ENCODE assay signal across 28 cellular contexts in genomic region chr5:133220851-133221674, GRCh38.
DNase-seq lines count a peak whose midpoint lies in the region; ATAC-seq and TF ChIP-seq lines count a peak whose summit lies in the region.
"Had no signal": no experiment of that assay in that cellular context is flagged by ENCODE, and none has a peak within 500 bp of the region (broad histone marks: within the 10 kb centered on the region; RNA-seq: fewer than 3 reads in every experiment).

No MANE protein-coding gene starts in this region.

- peaks cover 16% of the 10 kb centered on the region for H3K4me1 Mint-ChIP-seq in type B pancreatic cell (ENCODE audit: unreplicated experiment)
- no peaks in the 10 kb centered on the region for H3K4me1 Mint-ChIP-seq in activated CD8-positive, alpha-beta memory T cell treated with anti-CD3 and anti-CD28 coated beads, Interleukin-2, amount 10 ng/mL, durations not matched to agents 7 days and 5 days
- H3K4me1 Mint-ChIP-seq: activated T-helper 17 cell treated with anti-CD3 and anti-CD28 coated beads, Interleukin-2, amount 50 U/mL, for 72 hours; CD4-positive, CD25-positive, alpha-beta regulatory T cell; naive B cell; stimulated activated effector memory CD8-positive, alpha-beta T cell treated with anti-CD3 and anti-CD28 coated beads, Interleukin-12 subunit alpha, Interleukin-12 subunit beta, amount 100 ng/mL, for 72 hours had no signal

- no peak overlapping the region for H3K4me3 Mint-ChIP-seq in type B pancreatic cell
- no peak overlapping the region for H3K4me3 Mint-ChIP-seq in activated CD8-positive, alpha-beta memory T cell treated with anti-CD3 and anti-CD28 coated beads, Interleukin-2, amount 10 ng/mL, durations not matched to agents 7 days and 5 days
- H3K4me3 Mint-ChIP-seq: activated naive CD8-positive, alpha-beta T cell; activated T-helper 17 cell treated with anti-CD3 and anti-CD28 coated beads, Interleukin-2, amount 50 U/mL, for 72 hours; CD4-positive, CD25-positive, alpha-beta regulatory T cell; naive B cell; stimulated activated effector memory CD8-positive, alpha-beta T cell treated with anti-CD3 and anti-CD28 coated beads, Interleukin-12 subunit alpha, Interleukin-12 subunit beta, amount 100 ng/mL, for 72 hours; T-helper 2 cell treated with Interferon-gamma antibody and Interleukin-4, amounts not matched to agents 5 μg/mL and 100 μg/mL, for 36 hours had no signal

- CTCF ChIA-PET in activated CD8-positive, alpha-beta memory T cell treated with anti-CD3 and anti-CD28 coated beads, Interleukin-2, amount 10 ng/mL, durations not matched to agents 7 days and 5 days (lab: Charles Lee) = no interaction called here

- H3K9me3 Mint-ChIP-seq in type B pancreatic cell = no peaks in the 10 kb centered on the region
- no peaks in the 10 kb centered on the region for H3K9me3 Mint-ChIP-seq in activated CD8-positive, alpha-beta memory T cell treated with anti-CD3 and anti-CD28 coated beads, Interleukin-2, amount 10 ng/mL, durations not matched to agents 7 days and 5 days (ENCODE audit: low read depth)
- H3K9me3 Mint-ChIP-seq: activated T-helper 17 cell treated with anti-CD3 and anti-CD28 coated beads, Interleukin-2, amount 50 U/mL, for 72 hours; naive B cell; stimulated activated effector memory CD8-positive, alpha-beta T cell treated with anti-CD3 and anti-CD28 coated beads, Interleukin-12 subunit alpha, Interleukin-12 subunit beta, amount 100 ng/mL, for 72 hours; T-helper 2 cell treated with Interferon-gamma antibody and Interleukin-4, amounts not matched to agents 5 μg/mL and 100 μg/mL, for 36 hours had no signal

- peak; percentile 30 for DNase-seq in HCEC 1CT
- peak; percentile 64 for DNase-seq in coronary artery (ENCODE audit: low spot score)
- peak; percentile 62 for DNase-seq in iris pigment epithelial cell (ENCODE audit: low read depth)
- peak; percentile 53 for DNase-seq in type B pancreatic cell (ENCODE audit: extremely low spot score, unreplicated experiment)
- no peak for DNase-seq in activated CD8-positive, alpha-beta memory T cell treated with anti-CD3 and anti-CD28 coated beads, Interleukin-2, amount 10 ng/mL, durations not matched to agents 7 days and 5 days
- no peak for DNase-seq in SJCRH30
- DNase-seq in stimulated activated CD4-positive, alpha-beta T cell treated with anti-CD3 and anti-CD28 coated beads, Interleukin-2, amount 100 ng/mL, for 48 hours = no peak
- DNase-seq in activated CD4-positive, alpha-beta T cell treated with anti-CD3 and anti-CD28 coated beads for 4 hours = no peak
- DNase-seq: activated CD4-positive, alpha-beta T cell treated with anti-CD3 and anti-CD28 coated beads, Interleukin-2, amount 50 U/mL, for 4 hours; activated CD8-positive, alpha-beta memory T cell treated with anti-CD3 and anti-CD28 coated beads, Interleukin-2, amount 50 U/mL, for 48 hours; CD4-positive, CD25-positive, alpha-beta regulatory T cell; DMS 273 treated with DMSO at 0.1 percent for 48 hours; GM23248; left colon; naive B cell; NCI-H1436 treated with DMSO at 0.1 percent for 48 hours; NCI-H2107; NCI-H446 treated with DMSO at 0.1 percent for 48 hours; occipital lobe; stimulated activated CD4-positive, alpha-beta T cell treated with anti-CD3 and anti-CD28 coated beads, Interleukin-2, amount 100 ng/mL, for 24 hours; WERI-Rb-1 had no signal

- H3K27ac ChIP-seq in coronary artery (no peak overlapping the region), SJCRH30 (no peak overlapping the region)
- H3K27ac ChIP-seq: ascending aorta, GM23248, KMS-11, WERI-Rb-1 had no signal

- no peak for TF ChIP-seq CTCF in coronary artery (IDR thresholded peaks at IDR 0.05)
- no peak for TF ChIP-seq CTCF in type B pancreatic cell (conservative IDR thresholded peaks at IDR 0.05)

- no peak for ATAC-seq in activated CD8-positive, alpha-beta memory T cell treated with anti-CD3 and anti-CD28 coated beads, Interleukin-2, amount 10 ng/mL, durations not matched to agents 7 days and 5 days
- ATAC-seq: activated T-helper 17 cell treated with anti-CD3 and anti-CD28 coated beads, Interleukin-2, amount 50 U/mL, for 72 hours; left colon; stimulated activated effector memory CD8-positive, alpha-beta T cell treated with anti-CD3 and anti-CD28 coated beads, Interleukin-12 subunit alpha, Interleukin-12 subunit beta, amount 100 ng/mL, for 72 hours had no signal

- no peaks in the 10 kb centered on the region for H3K4me1 ChIP-seq in SJCRH30
- H3K4me1 ChIP-seq: ascending aorta had no signal

- no peaks in the 10 kb centered on the region for H3K9me3 ChIP-seq in SJCRH30 (replicated peaks)
- H3K9me3 ChIP-seq: ascending aorta had no signal

- no peak overlapping the region for H3K4me3 ChIP-seq in coronary artery
- H3K4me3 ChIP-seq in SJCRH30 = no peak overlapping the region
- H3K4me3 ChIP-seq: ascending aorta, GM23248, smooth muscle cell had no signal

- peaks cover 3% of the 10 kb centered on the region for H3K36me3 Mint-ChIP-seq in type B pancreatic cell
- no peaks in the 10 kb centered on the region for H3K36me3 Mint-ChIP-seq in activated CD8-positive, alpha-beta memory T cell treated with anti-CD3 and anti-CD28 coated beads, Interleukin-2, amount 10 ng/mL, durations not matched to agents 7 days and 5 days
- H3K36me3 Mint-ChIP-seq: CD4-positive, CD25-positive, alpha-beta regulatory T cell; naive B cell; stimulated activated effector memory CD8-positive, alpha-beta T cell treated with anti-CD3 and anti-CD28 coated beads, Interleukin-12 subunit alpha, Interleukin-12 subunit beta, amount 100 ng/mL, for 72 hours had no signal

- H3K27ac Mint-ChIP-seq in type B pancreatic cell = no peak overlapping the region
- H3K27ac Mint-ChIP-seq in activated CD8-positive, alpha-beta memory T cell treated with anti-CD3 and anti-CD28 coated beads, Interleukin-2, amount 10 ng/mL, durations not matched to agents 7 days and 5 days = no peak overlapping the region
- H3K27ac Mint-ChIP-seq: activated naive CD8-positive, alpha-beta T cell; activated T-helper 17 cell treated with anti-CD3 and anti-CD28 coated beads, Interleukin-2, amount 50 U/mL, for 72 hours; stimulated activated effector memory CD8-positive, alpha-beta T cell treated with anti-CD3 and anti-CD28 coated beads, Interleukin-12 subunit alpha, Interleukin-12 subunit beta, amount 100 ng/mL, for 72 hours; T-helper 2 cell treated with Interferon-gamma antibody and Interleukin-4, amounts not matched to agents 5 μg/mL and 100 μg/mL, for 36 hours had no signal

- H3K36me3 ChIP-seq in SJCRH30 = no peaks in the 10 kb centered on the region
- H3K36me3 ChIP-seq: ascending aorta, WERI-Rb-1 had no signal

- H3K27me3 Mint-ChIP-seq in type B pancreatic cell = no peaks in the 10 kb centered on the region
- no peaks in the 10 kb centered on the region for H3K27me3 Mint-ChIP-seq in activated CD8-positive, alpha-beta memory T cell treated with anti-CD3 and anti-CD28 coated beads, Interleukin-2, amount 10 ng/mL, durations not matched to agents 7 days and 5 days
- H3K27me3 Mint-ChIP-seq: activated naive CD8-positive, alpha-beta T cell; activated T-helper 17 cell treated with anti-CD3 and anti-CD28 coated beads, Interleukin-2, amount 50 U/mL, for 72 hours; naive B cell had no signal

- no peaks in the 10 kb centered on the region for H3K27me3 ChIP-seq in SJCRH30
- H3K27me3 ChIP-seq: ascending aorta had no signal

Comparison
In these comparisons a context has a peak if more than half of its experiments do, and no peak if none do; other contexts are left out.
1. DNase-seq: peak in HCEC 1CT (single experiment), coronary artery (single experiment), iris pigment epithelial cell (single experiment) and type B pancreatic cell (single experiment); none in activated CD8-positive, alpha-beta memory T cell treated with anti-CD3 and anti-CD28 coated beads, Interleukin-2, amount 10 ng/mL, durations not matched to agents 7 days and 5 days (single experiment), SJCRH30 (0 of 2), stimulated activated CD4-positive, alpha-beta T cell treated with anti-CD3 and anti-CD28 coated beads, Interleukin-2, amount 100 ng/mL, for 48 hours (0 of 2) and activated CD4-positive, alpha-beta T cell treated with anti-CD3 and anti-CD28 coated beads for 4 hours (0 of 2).